ENCODE assay signal across 11 cellular contexts in genomic region chr9:120893917-120894316, GRCh38. TPM values are rescaled to one million over a fixed set of nuclear protein-coding genes. Genes with fewer than 3 reads are reported as not detected.
DNase-seq lines count a peak whose midpoint lies in the region; ATAC-seq, FAIRE-seq and TF ChIP-seq lines count a peak whose summit lies in the region.
"Had no signal": no experiment of that assay in that cellular context is flagged by ENCODE, and none has a peak within 500 bp of the region (broad histone marks: within the 10 kb centered on the region; RNA-seq: fewer than 3 reads in every experiment).

No MANE protein-coding gene starts in this region.

- no peak for FAIRE-seq in H1 (lab: Jason Lieb, UNC)

- H3K18ac ChIP-seq in H1 (ENCODE audit: extremely low read depth, low read length) = peak overlapping the region; percentile 63; the same call in 1 of the 2 replicates

- no peak overlapping the region for H4K5ac ChIP-seq in H1 (ENCODE audit: insufficient read length, low read depth, low read length)

- intact Hi-C loops in activated CD4-positive, alpha-beta T cell treated with anti-CD3 and anti-CD28 coated beads, Interleukin-2, amount 10 ng/mL, durations not matched to agents 24 days and 14 days (cut with micrococcal nuclease) = no loop called here

- peaks cover 3% of the 10 kb centered on the region; the same call in 1 of the 2 replicates for H3K23me2 ChIP-seq in H1 (ENCODE audit: low read depth, low read length)

- no peak overlapping the region for H3K4ac ChIP-seq in H1 (replicated peaks; ENCODE audit: insufficient read length, low read depth, low read length)

- no peak overlapping the region for H2BK120ac ChIP-seq in H1 (replicated peaks; ENCODE audit: low read depth, low read length)

- H2BK20ac ChIP-seq in H1 (ENCODE audit: low read length) = no peak overlapping the region

- no peak for TF ChIP-seq RAD21 in H1 (IDR thresholded peaks at IDR 0.05 in 1 of 2, conservative IDR thresholded peaks at IDR 0.05 in 1 of 2; ENCODE audit: low read depth in 2 of 2, low read length in 2 of 2)

- H3K36me3 ChIP-seq in OCI-LY3 (replicated peaks; ENCODE audit: low read depth, low read length) (no peaks in the 10 kb centered on the region), H1 (ENCODE audit: control insufficient read depth in 2 of 4, insufficient read depth in 4 of 4, low read length in 3 of 4) (no peaks in the 10 kb centered on the region), stomach smooth muscle (ENCODE audit: control insufficient read depth in 2 of 2, insufficient read depth in 2 of 2, low read length in 2 of 2) (no peaks in the 10 kb centered on the region)

- 98% methylated on average over 9 of the region's 9 CpGs; no CpG with 5 or more reads in 1 of the 2 experiments for WGBS in H1 (ENCODE audit: extremely low coverage in 1 of 2, insufficient coverage in 1 of 2, insufficient read length in 1 of 2, insufficient replicate concordance in 2 of 2, low coverage in 1 of 2, low lambda C conversion rate in 2 of 2, missing lambda C conversion rate in 1 of 2), 2 experiments

- no peak overlapping the region for H2BK15ac ChIP-seq in H1 (ENCODE audit: low read length)

- DNase-seq in activated CD4-positive, alpha-beta T cell treated with anti-CD3 and anti-CD28 coated beads, Interleukin-2, amount 10 ng/mL, durations not matched to agents 24 days and 14 days = no peak
- no peak for DNase-seq in activated CD4-positive, alpha-beta T cell treated with anti-CD3 and anti-CD28 coated beads, Interleukin-2, amount 50 U/mL, for 4 hours
- DNase-seq in H1 (ENCODE audit: low read depth in 1 of 2, low spot score in 2 of 2) (no peak), retina (no peak)
- DNase-seq: activated effector memory CD4-positive, alpha-beta T cell treated with anti-CD3 and anti-CD28 coated beads, Interleukin-2, amount 50 U/mL, for 16 hours; NCI-H1417 treated with DMSO at 0.1 percent for 48 hours; T1000 had no signal

- H2AFZ ChIP-seq in OCI-LY3 (ENCODE audit: low read depth, low read length) = no peak overlapping the region
- H2AFZ ChIP-seq in H1 (ENCODE audit: low read length) = 0 out of 2 replicates have a peak overlapping the region, but pooled peaks have one; percentile 2

- H2AK5ac ChIP-seq in H1 (ENCODE audit: low read depth, low read length) = no peak overlapping the region

- H3K27me3 ChIP-seq in OCI-LY3 (ENCODE audit: low read depth, low read length) = no peaks in the 10 kb centered on the region
- H3K27me3 ChIP-seq in H1 (replicated peaks in 1 of 4; ENCODE audit: control insufficient read depth in 3 of 4, extremely low read depth in 1 of 4, insufficient read depth in 3 of 4, low read length in 3 of 4) = peaks cover 0 to 21% (median 15%) of the 10 kb centered on the region in 4 experiments; a peak in 5 of 7 replicates
- no peaks in the 10 kb centered on the region for H3K27me3 ChIP-seq in stomach smooth muscle (ENCODE audit: control insufficient read depth in 1 of 2, insufficient read depth in 2 of 2, low read length in 2 of 2)

- H3K79me2 ChIP-seq in OCI-LY3 (ENCODE audit: low read length) (no peaks in the 10 kb centered on the region), H1 (ENCODE audit: control insufficient read depth in 1 of 2, insufficient read depth in 2 of 2, low read length in 2 of 2) (no peaks in the 10 kb centered on the region)

- H3K9me3 Mint-ChIP-seq in activated CD4-positive, alpha-beta T cell treated with anti-CD3 and anti-CD28 coated beads, Interleukin-2, amount 10 ng/mL, durations not matched to agents 24 days and 14 days = no peaks in the 10 kb centered on the region

- TF ChIP-seq POLR2A in H1 (IDR thresholded peaks at IDR 0.05; ENCODE audit: control extremely low read depth in 1 of 2, low read depth in 2 of 2, low read length in 2 of 2) = no peak

- POLR2A ChIA-PET in H1 (lab: Charles Lee; ENCODE audit: partially characterized antibody) = interaction anchor here (2.0 to 2.4 kb wide), 2 partner anchors 10 to 21 kb away, joined by 4 to 6 read pairs; no protein-coding TSS in a partner anchor

- H3K36me3 Mint-ChIP-seq in activated CD4-positive, alpha-beta T cell treated with anti-CD3 and anti-CD28 coated beads, Interleukin-2, amount 10 ng/mL, durations not matched to agents 24 days and 14 days (ENCODE audit: low read depth) = peaks cover 39% of the 10 kb centered on the region

- no peak overlapping the region for H4K91ac ChIP-seq in H1 (replicated peaks; ENCODE audit: insufficient read length, low read length)

- H3K9ac ChIP-seq in OCI-LY3 (ENCODE audit: low read length) = peak overlapping the region; percentile 53; the same call in 1 of the 2 replicates
- no peak overlapping the region for H3K9ac ChIP-seq in H1 (replicated peaks in 1 of 4; ENCODE audit: extremely low read depth in 1 of 4, low read depth in 3 of 4, low read length in 3 of 4)
- H3K9ac ChIP-seq in stomach smooth muscle (ENCODE audit: low read length in 2 of 2) = peak overlapping the region; percentile 75 to 85

- H3K4me1 ChIP-seq in OCI-LY3 (ENCODE audit: low read length) (peaks cover 73% of the 10 kb centered on the region), H1 (replicated peaks in 1 of 4; ENCODE audit: control insufficient read depth in 3 of 4, insufficient read depth in 4 of 4, low read length in 3 of 4) (peaks cover 0 to 6% (median 5%) of the 10 kb centered on the region in 4 experiments; a peak in 6 of 7 replicates), stomach smooth muscle (ENCODE audit: control insufficient read depth, insufficient read depth, low read length) (peaks cover 26% of the 10 kb centered on the region)

- H4K8ac ChIP-seq in H1 (ENCODE audit: extremely low read depth, insufficient read depth, low read length) = no peak overlapping the region

- H3K27ac ChIP-seq in OCI-LY3 (ENCODE audit: low read length) (peak overlapping the region; percentile 96), H1 (ENCODE audit: low read depth, low read length) (no peak overlapping the region), stomach smooth muscle (ENCODE audit: low read length) (peak overlapping the region; percentile 80)

- H3K79me1 ChIP-seq in H1 (ENCODE audit: low read depth, low read length) = no peaks in the 10 kb centered on the region

- no peak overlapping the region for H3K23ac ChIP-seq in H1 (ENCODE audit: insufficient read length)

- TF ChIP-seq EP300 in H1 (IDR thresholded peaks at IDR 0.05; ENCODE audit: borderline replicate concordance in 1 of 2, low read depth in 2 of 2, low read length in 2 of 2) = no peak

- no peak overlapping the region for H3K4me3 ChIP-seq in OCI-LY3 (ENCODE audit: low read length)
- H3K4me3 ChIP-seq in H1 (ENCODE audit: extremely low read depth in 1 of 4, insufficient read depth in 2 of 4, low read depth in 3 of 4, low read length in 4 of 4) = no peak overlapping the region
- H3K4me3 ChIP-seq in stomach smooth muscle (ENCODE audit: low read length in 2 of 2) = peak overlapping the region; percentile 59 to 67

- CTCF ChIA-PET in H1 (lab: Charles Lee; ENCODE audit: partially characterized antibody) = interaction anchor here (0.6 to 10.7 kb wide), 4 partner anchors 8 to 32 kb away, joined by 3 to 71 read pairs (median 3); no protein-coding TSS in a partner anchor

- ATAC-seq in HG03039 (IDR thresholded peaks at IDR 0.05; ENCODE audit: unreplicated experiment) = no peak
- no peak for ATAC-seq in GM19397 (IDR thresholded peaks at IDR 0.05; ENCODE audit: unreplicated experiment)

- H4K20me1 ChIP-seq in OCI-LY3 (ENCODE audit: insufficient read depth, low read length) (no peaks in the 10 kb centered on the region), H1 (replicated peaks in 1 of 2; ENCODE audit: control insufficient read depth in 1 of 2, insufficient read depth in 2 of 2, low read length in 2 of 2) (no peaks in the 10 kb centered on the region)

- H3K4me3 Mint-ChIP-seq in activated CD4-positive, alpha-beta T cell treated with anti-CD3 and anti-CD28 coated beads, Interleukin-2, amount 10 ng/mL, durations not matched to agents 24 days and 14 days = no peak overlapping the region

- no peaks in the 10 kb centered on the region for H3K9me3 ChIP-seq in OCI-LY3 (ENCODE audit: insufficient read depth, low read length)
- no peaks in the 10 kb centered on the region for H3K9me3 ChIP-seq in H1 (ENCODE audit: insufficient read depth in 2 of 2, low read depth in 1 of 2, low read length in 1 of 2)
- H3K9me3 ChIP-seq in stomach smooth muscle (ENCODE audit: control insufficient read depth in 2 of 2, low read length in 2 of 2) = no peaks in the 10 kb centered on the region

- H3K56ac ChIP-seq in H1 (replicated peaks; ENCODE audit: insufficient read length, low read depth, low read length) = no peak overlapping the region

- H3K4me1 Mint-ChIP-seq in activated CD4-positive, alpha-beta T cell treated with anti-CD3 and anti-CD28 coated beads, Interleukin-2, amount 10 ng/mL, durations not matched to agents 24 days and 14 days = peaks cover 82% of the 10 kb centered on the region

- H2BK12ac ChIP-seq in H1 (ENCODE audit: low read depth, low read length) = peak overlapping the region; percentile 71; the same call in 1 of the 2 replicates

- peak overlapping the region; percentile 99 for H3K27ac Mint-ChIP-seq in activated CD4-positive, alpha-beta T cell treated with anti-CD3 and anti-CD28 coated beads, Interleukin-2, amount 10 ng/mL, durations not matched to agents 24 days and 14 days

- H3K4me2 ChIP-seq in OCI-LY3 (ENCODE audit: low read length) = peak overlapping the region; percentile 63
- H3K4me2 ChIP-seq in H1 (ENCODE audit: insufficient read depth in 1 of 2, low read depth in 2 of 2, low read length in 2 of 2) = peak overlapping the region in 1 of 2 experiments; percentile 93; a peak in 1 of 4 replicates

- TF ChIP-seq CTCF in OCI-LY3 (IDR thresholded peaks at IDR 0.05; ENCODE audit: low read depth, low read length) (no peak), H1 (IDR thresholded peaks at IDR 0.05; ENCODE audit: control extremely low read depth in 1 of 3, insufficient read depth in 1 of 3, low read depth in 1 of 3, low read length in 3 of 3) (no peak)

- H2BK5ac ChIP-seq in H1 (ENCODE audit: low read depth, low read length) = no peak overlapping the region

- H3K14ac ChIP-seq in H1 (ENCODE audit: insufficient read length) = no peak overlapping the region

- H3K27me3 Mint-ChIP-seq in activated CD4-positive, alpha-beta T cell treated with anti-CD3 and anti-CD28 coated beads, Interleukin-2, amount 10 ng/mL, durations not matched to agents 24 days and 14 days = no peaks in the 10 kb centered on the region

RNA-seq across cellular contexts. Expression of gene PHF19, which starts 16.9 kb away (rescaled TPM):
- 132 and 144 TPM in 2 replicates for total RNA-seq in activated CD4-positive, alpha-beta T cell treated with anti-CD3 and anti-CD28 coated beads, Interleukin-2, amount 10 ng/mL, durations not matched to agents 24 days and 14 days
- 30.2 and 31.8 TPM in 2 replicates for total RNA-seq in H1 (2021; fragmentation: NEBNext Ultra II Directional; extraction: Animal tissue kit (Norgen Biotek cat#: 25700))
- 28.2 and 31.0 TPM in 2 replicates for polyA plus RNA-seq in H1 (2011; rRNA removed)
- 25.8 TPM for polyA plus RNA-seq in H1 (2011; cell fraction: cytosol; rRNA removed)
- polyA plus RNA-seq in H1 (2011; cell fraction: nucleus; rRNA removed) = 48.1 TPM
- 26.2 to 35.4 TPM (median 31.5 TPM) in 4 replicates for polyA plus RNA-seq in H1 (2012, experiment 1 of 2)
- polyA plus RNA-seq in H1 (2012, experiment 2 of 2) = 29.9 TPM
- polyA plus RNA-seq in H1 (2013, experiment 1 of 2) = 24.5 TPM
- 23.1 TPM for polyA plus RNA-seq in H1 (2013, experiment 2 of 2)
- 26.6 and 43.7 TPM in 2 replicates for polyA minus RNA-seq in H1 (2011; rRNA and poly(A)+ RNA removed)
- polyA minus RNA-seq in H1 (2011; cell fraction: cytosol; rRNA and poly(A)+ RNA removed) = 16.2 TPM
- 28.2 TPM for polyA minus RNA-seq in H1 (2011; cell fraction: nucleus; rRNA and poly(A)+ RNA removed)

RNA-seq across cellular contexts. Expression of gene TRAF1, which starts 32.7 kb away (rescaled TPM):
- 164 and 166 TPM in 2 replicates for total RNA-seq in activated CD4-positive, alpha-beta T cell treated with anti-CD3 and anti-CD28 coated beads, Interleukin-2, amount 10 ng/mL, durations not matched to agents 24 days and 14 days
- 1.5 and 1.6 TPM in 2 replicates for total RNA-seq in H1 (2021; fragmentation: NEBNext Ultra II Directional; extraction: Animal tissue kit (Norgen Biotek cat#: 25700))
- 3.1 and 3.2 TPM in 2 replicates for polyA plus RNA-seq in H1 (2011; rRNA removed)
- 4.9 TPM for polyA plus RNA-seq in H1 (2011; cell fraction: cytosol; rRNA removed)
- polyA plus RNA-seq in H1 (2011; cell fraction: nucleus; rRNA removed) = 7.4 TPM
- polyA plus RNA-seq in H1 (2012, experiment 1 of 2) = 1.8 to 3.0 TPM (median 2.2 TPM) in 4 replicates
- 0.80 TPM for polyA plus RNA-seq in H1 (2012, experiment 2 of 2)
- polyA plus RNA-seq in H1 (2013, experiment 1 of 2) = 1.2 TPM
- 1.1 TPM for polyA plus RNA-seq in H1 (2013, experiment 2 of 2)
- 4.5 and 4.6 TPM in 2 replicates for polyA minus RNA-seq in H1 (2011; rRNA and poly(A)+ RNA removed)
- polyA minus RNA-seq in H1 (2011; cell fraction: cytosol; rRNA and poly(A)+ RNA removed) = 1.6 TPM
- polyA minus RNA-seq in H1 (2011; cell fraction: nucleus; rRNA and poly(A)+ RNA removed) = 6.9 TPM

RNA-seq across cellular contexts. Expression of gene PSMD5, which starts 51.2 kb away (rescaled TPM):
- total RNA-seq in activated CD4-positive, alpha-beta T cell treated with anti-CD3 and anti-CD28 coated beads, Interleukin-2, amount 10 ng/mL, durations not matched to agents 24 days and 14 days = 58.1 and 63.7 TPM in 2 replicates
- total RNA-seq in H1 (2021; fragmentation: NEBNext Ultra II Directional; extraction: Animal tissue kit (Norgen Biotek cat#: 25700)) = 30.0 and 30.5 TPM in 2 replicates
- polyA plus RNA-seq in H1 (2011; rRNA removed) = 12.9 and 19.2 TPM in 2 replicates
- 26.0 TPM for polyA plus RNA-seq in H1 (2011; cell fraction: cytosol; rRNA removed)
- 15.8 TPM for polyA plus RNA-seq in H1 (2011; cell fraction: nucleus; rRNA removed)
- 18.2 to 51.8 TPM (median 31.4 TPM) in 4 replicates for polyA plus RNA-seq in H1 (2012, experiment 1 of 2)
- polyA plus RNA-seq in H1 (2012, experiment 2 of 2) = 9.8 TPM
- 27.6 TPM for polyA plus RNA-seq in H1 (2013, experiment 1 of 2)
- polyA plus RNA-seq in H1 (2013, experiment 2 of 2) = 28.0 TPM
- 18.9 and 30.8 TPM in 2 replicates for polyA minus RNA-seq in H1 (2011; rRNA and poly(A)+ RNA removed)
- 33.9 TPM for polyA minus RNA-seq in H1 (2011; cell fraction: cytosol; rRNA and poly(A)+ RNA removed)
- 15.0 TPM for polyA minus RNA-seq in H1 (2011; cell fraction: nucleus; rRNA and poly(A)+ RNA removed)

Comparison
In these comparisons a context has a peak if more than half of its experiments do, and no peak if none do; other contexts are left out.
1. H3K4me3 ChIP-seq: peak in stomach smooth muscle (2 of 2); none in OCI-LY3 (single experiment) and H1 (0 of 4).
2. H3K9ac ChIP-seq: peak in OCI-LY3 (single experiment) and stomach smooth muscle (2 of 2); none in H1 (0 of 4).
3. RNA of gene TRAF1, which starts 32.7 kb away (total RNA-seq): 164 to 166 TPM in activated CD4-positive, alpha-beta T cell treated with anti-CD3 and anti-CD28 coated beads, Interleukin-2, amount 10 ng/mL, durations not matched to agents 24 days and 14 days; 1.5 to 1.6 TPM in H1; every median in the first group is over 10 times any median in the second.